Comparison of ENCODE assay signal across 29 cellular contexts in genomic region chr14:83197271-83197670, GRCh38.
"Had no signal": no experiment of that assay in that cellular context is flagged by ENCODE, and none has a peak within 500 bp of the region (broad histone marks: within the 10 kb centered on the region; RNA-seq: fewer than 3 reads in every experiment).

No MANE protein-coding gene starts in this region.

- FAIRE-seq: TTC549 had no signal

- ATAC-seq: activated CD8-positive, alpha-beta T cell treated with anti-CD3 and anti-CD28 coated beads for 36 hours; activated naive CD8-positive, alpha-beta T cell treated with anti-CD3 and anti-CD28 coated beads, Interleukin-2, amount 50 U/mL, for 24 hours; activated T-cell treated with anti-CD3 and anti-CD28 coated beads, Interleukin-2, amount 50 U/mL, for 4 hours; activated T-cell treated with anti-CD3 and anti-CD28 coated beads, Interleukin-2, amount 50 U/mL, for 72 hours; activated T-helper 17 cell treated with anti-CD3 and anti-CD28 coated beads, Interleukin-2, amount 50 U/mL, for 72 hours had no signal

- H3K27me3 ChIP-seq: ascending aorta had no signal

- H3K9me3 ChIP-seq: ascending aorta had no signal

- H3K4me3 ChIP-seq: ascending aorta had no signal

- H3K27ac ChIP-seq: ascending aorta, VCaP had no signal

- DNase-seq: activated B cell treated with CpG ODN at 0.5 μM for 24 hours; activated CD4-positive, alpha-beta memory T cell treated with anti-CD3 and anti-CD28 coated beads for 36 hours; activated CD4-positive, alpha-beta T cell treated with anti-CD3 and anti-CD28 coated beads for 4 hours; activated CD4-positive, alpha-beta T cell treated with anti-CD3 and anti-CD28 coated beads, Interleukin-2, amount 10 ng/mL, durations not matched to agents 24 days and 14 days; activated CD4-positive, alpha-beta T cell treated with anti-CD3 and anti-CD28 coated beads, Interleukin-2, amount 50 U/mL, for 1 hour; activated CD4-positive, alpha-beta T cell treated with anti-CD3 and anti-CD28 coated beads, Interleukin-2, amount 50 U/mL, for 4 hours; activated CD4-positive, CD25-positive, alpha-beta regulatory T cell treated with anti-CD3 and anti-CD28 coated beads, Interleukin-2, amount 50 U/mL, for 72 hours; activated CD8-positive, alpha-beta memory T cell treated with anti-CD3 and anti-CD28 coated beads, Interleukin-2, amount 50 U/mL, for 4 hours; activated CD8-positive, alpha-beta T cell treated with anti-CD3 and anti-CD28 coated beads for 36 hours; activated effector memory CD4-positive, alpha-beta T cell treated with anti-CD3 and anti-CD28 coated beads, Interleukin-2, amount 50 U/mL, for 16 hours; activated gamma-delta T cell treated with Interleukin-2 at 50 U/mL for 16 hours; activated naive CD4-positive, alpha-beta T cell; activated naive CD4-positive, alpha-beta T cell treated with anti-CD3 and anti-CD28 coated beads for 36 hours; activated naive CD8-positive, alpha-beta T cell treated with anti-CD3 and anti-CD28 coated beads, Interleukin-2, amount 10 ng/mL, durations not matched to agents 7 days and 5 days; activated naive CD8-positive, alpha-beta T cell treated with anti-CD3 and anti-CD28 coated beads, Interleukin-2, amount 50 U/mL, for 24 hours; activated T-cell treated with anti-CD3 and anti-CD28 coated beads for 4 hours; activated T-cell treated with anti-CD3 and anti-CD28 coated beads, Interleukin-2, amount 50 U/mL, for 1 hour; activated T-cell treated with anti-CD3 and anti-CD28 coated beads, Interleukin-2, amount 50 U/mL, for 4 hours; activated T-cell treated with anti-CD3 and anti-CD28 coated beads, Interleukin-2, amount 50 U/mL, for 72 hours; amygdala; anterior cingulate cortex; cerebellar nuclear complex; T-helper 1 cell; T-helper 2 cell; T-helper 9 cell had no signal

- H3K4me1 ChIP-seq: ascending aorta had no signal

- H3K36me3 ChIP-seq: ascending aorta had no signal
